8 cellular contexts compared by ENCODE assay signal in the genomic region with DNA sequence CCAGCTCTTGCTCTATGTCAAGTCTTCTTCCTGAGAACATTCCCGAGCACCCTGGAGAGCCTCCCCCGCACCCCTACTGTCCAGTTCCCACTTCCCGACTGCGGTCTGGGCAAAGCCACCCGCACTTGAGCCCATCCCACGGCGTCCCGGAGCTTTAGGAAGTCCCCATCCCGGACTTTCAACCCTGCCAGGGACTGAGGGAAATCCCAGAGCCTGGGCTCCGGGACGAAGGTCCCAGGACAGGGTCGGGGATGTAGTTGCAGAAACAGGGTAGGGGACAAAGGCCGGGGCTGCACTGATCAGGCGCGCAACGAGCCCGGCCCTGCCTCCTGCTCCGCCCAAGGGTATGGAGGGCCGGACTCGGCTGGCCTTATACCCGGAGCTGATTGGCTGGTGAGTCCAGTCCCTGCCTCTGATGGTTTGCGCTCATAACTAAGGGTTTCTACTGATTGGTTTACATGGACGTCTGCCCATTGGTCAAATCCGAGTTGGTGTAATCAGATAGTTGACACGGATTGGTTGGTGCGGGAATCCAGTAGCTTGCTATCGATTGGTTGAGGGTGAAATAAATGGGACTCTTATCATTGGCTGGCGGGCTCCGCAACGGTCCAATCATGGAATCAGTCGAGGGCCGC. TPM values are rescaled to one million over a fixed set of nuclear protein-coding genes. Genes with fewer than 3 reads are reported as not detected.
DNase-seq lines count a peak whose midpoint lies in the region; ATAC-seq, FAIRE-seq and TF ChIP-seq lines count a peak whose summit lies in the region.

No MANE protein-coding gene starts in this region.

- no peak for TF ChIP-seq CTCF in D721Med (IDR thresholded peaks at IDR 0.05; ENCODE audit: insufficient read depth, missing control alignments)
- TF ChIP-seq CTCF in OCI-LY3 (IDR thresholded peaks at IDR 0.05; ENCODE audit: low read depth, low read length) = no peak

- H3K36me3 ChIP-seq in HUES64 (ENCODE audit: insufficient read depth, low read length) (peaks cover 20% of the 10 kb centered on the region), OCI-LY3 (replicated peaks; ENCODE audit: low read depth, low read length) (no peaks in the 10 kb centered on the region)

- peaks cover 6% of the 10 kb centered on the region; the same call in 1 of the 2 replicates for H3K79me2 ChIP-seq in OCI-LY3 (ENCODE audit: low read length)

- H3K4me3 ChIP-seq in HUES64 (ENCODE audit: low read length) = peak overlapping the region; percentile 73
- H3K4me3 ChIP-seq in OCI-LY3 (ENCODE audit: low read length) = peak overlapping the region; percentile 85

- 1% methylated on average over 32 of the region's 32 CpGs for WGBS in HUES64

- peak overlapping the region; percentile 80 for H3K4me2 ChIP-seq in OCI-LY3 (ENCODE audit: low read length)

- peak; percentile 79 for ATAC-seq in GM21515 (IDR thresholded peaks at IDR 0.05; ENCODE audit: unreplicated experiment)

- peak; percentile 71 for FAIRE-seq in D721Med (lab: Jason Lieb, UNC)

- no peaks in the 10 kb centered on the region for H3K9me3 ChIP-seq in HUES64 (ENCODE audit: insufficient read depth, low read depth, low read length)
- no peaks in the 10 kb centered on the region for H3K9me3 ChIP-seq in OCI-LY3 (ENCODE audit: insufficient read depth, low read length)

- DNase-seq in D721Med (ENCODE audit: insufficient read length, low spot score) = no peak
- peak; percentile 86 for DNase-seq in activated T-cell treated with anti-CD3 and anti-CD28 coated beads for 24 hours (ENCODE audit: low read depth)
- peak; percentile 86 for DNase-seq in epidermal melanocyte (ENCODE audit: insufficient read length, low spot score)
- DNase-seq in midbrain (lab: John Stamatoyannopoulos, UW) = peak; percentile 99
- DNase-seq in stimulated activated CD8-positive, alpha-beta memory T cell treated with anti-CD3 and anti-CD28 coated beads, Interleukin-15, amount 100 ng/mL, for 48 hours (ENCODE audit: low read depth in 2 of 2) = peak; percentile 88 to 90

- no peaks in the 10 kb centered on the region for H4K20me1 ChIP-seq in OCI-LY3 (ENCODE audit: insufficient read depth, low read length)

- H3K27me3 ChIP-seq in HUES64 (ENCODE audit: insufficient read depth, low read length) (no peaks in the 10 kb centered on the region), OCI-LY3 (ENCODE audit: low read depth, low read length) (no peaks in the 10 kb centered on the region)

- H2AFZ ChIP-seq in OCI-LY3 (ENCODE audit: low read depth, low read length) = 0 out of 2 replicates have a peak overlapping the region, but pooled peaks have one; percentile 91

- H3K9ac ChIP-seq in HUES64 (ENCODE audit: low read depth, low read length) = peak overlapping the region; percentile 90
- H3K9ac ChIP-seq in OCI-LY3 (ENCODE audit: low read length) = peak overlapping the region; percentile 84

- H3K27ac ChIP-seq in HUES64 (ENCODE audit: low read depth, low read length) = peak overlapping the region; percentile 98
- H3K27ac ChIP-seq in OCI-LY3 (ENCODE audit: low read length) = peak overlapping the region; percentile 72

- H3K4me1 ChIP-seq in HUES64 (ENCODE audit: insufficient read depth, low read length) (no peaks in the 10 kb centered on the region), OCI-LY3 (ENCODE audit: low read length) (peaks cover 18% of the 10 kb centered on the region)

RNA-seq across cellular contexts. Expression of a gene that starts 0.8 kb away (rescaled TPM):
- polyA plus RNA-seq in HUES64 (2013, experiment 1 of 2) = 22.9 TPM
- 19.0 TPM for polyA plus RNA-seq in HUES64 (2013, experiment 2 of 2)

RNA-seq across cellular contexts. Expression of a gene that starts 3.9 kb away (rescaled TPM):
- polyA plus RNA-seq in HUES64 (2013, experiment 1 of 2) = 9.6 TPM
- 10.1 TPM for polyA plus RNA-seq in HUES64 (2013, experiment 2 of 2)

RNA-seq across cellular contexts. Expression of a gene that starts 38.1 kb away (rescaled TPM):
- 42.7 TPM for polyA plus RNA-seq in HUES64 (2013, experiment 1 of 2)
- polyA plus RNA-seq in HUES64 (2013, experiment 2 of 2) = 44.6 TPM

RNA-seq across cellular contexts. Expression of a gene that starts 40.3 kb away (rescaled TPM):
- 0.25 TPM for polyA plus RNA-seq in HUES64 (2013, experiment 1 of 2)
- polyA plus RNA-seq in HUES64 (2013, experiment 2 of 2) = 0.95 TPM

RNA-seq across cellular contexts. Expression of a gene that starts 57.8 kb away (rescaled TPM):
- polyA plus RNA-seq in HUES64 (2013, experiment 1 of 2) = 79.1 TPM
- polyA plus RNA-seq in HUES64 (2013, experiment 2 of 2) = 76.6 TPM
